In genomic region chr6:21141616-21142303, GRCh38 we compare ENCODE assay signal across 26 cellular contexts.
"Had no signal": no experiment of that assay in that cellular context is flagged by ENCODE, and none has a peak within 500 bp of the region (broad histone marks: within the 10 kb centered on the region; RNA-seq: fewer than 3 reads in every experiment).

No MANE protein-coding gene starts in this region.

- H3K4me3 ChIP-seq: coronary artery had no signal

- DNase-seq: activated CD4-positive, alpha-beta memory T cell treated with anti-CD3 and anti-CD28 coated beads, Interleukin-2, amount 10 ng/mL, durations not matched to agents 7 days and 5 days; activated CD4-positive, alpha-beta T cell treated with anti-CD3 and anti-CD28 coated beads for 36 hours; activated CD4-positive, alpha-beta T cell treated with anti-CD3 and anti-CD28 coated beads, Interleukin-2, amount 10 ng/mL, durations not matched to agents 24 days and 14 days; activated CD4-positive, CD25-positive, alpha-beta regulatory T cell; activated CD4-positive, CD25-positive, alpha-beta regulatory T cell treated with anti-CD3 and anti-CD28 coated beads, Interleukin-2, amount 50 U/mL, for 72 hours; activated CD8-positive, alpha-beta memory T cell treated with anti-CD3 and anti-CD28 coated beads, Interleukin-2, amount 50 U/mL, for 48 hours; activated gamma-delta T cell; activated naive CD4-positive, alpha-beta T cell; activated naive CD4-positive, alpha-beta T cell treated with anti-CD3 and anti-CD28 coated beads, Interleukin-2, amount 10 ng/mL, durations not matched to agents 7 days and 5 days; activated naive CD8-positive, alpha-beta T cell treated with anti-CD3 and anti-CD28 coated beads, Interleukin-2, amount 10 ng/mL, durations not matched to agents 7 days and 5 days; activated T-cell treated with anti-CD3 and anti-CD28 coated beads for 4 hours; activated T-cell treated with anti-CD3 and anti-CD28 coated beads, Interleukin-2, amount 50 U/mL, for 24 hours; activated T-cell treated with anti-CD3 and anti-CD28 coated beads, Interleukin-2, amount 50 U/mL, for 72 hours; brain microvascular endothelial cell; dorsolateral prefrontal cortex; effector memory CD4-positive, alpha-beta T cell; endodermal cell; foreskin fibroblast; T-helper 1 cell; T-helper 17 cell had no signal

- H3K36me3 ChIP-seq: brain microvascular endothelial cell had no signal

- H3K27me3 ChIP-seq: brain microvascular endothelial cell, dorsolateral prefrontal cortex had no signal

- H3K4me1 Mint-ChIP-seq: activated CD4-positive, alpha-beta memory T cell treated with anti-CD3 and anti-CD28 coated beads, Interleukin-2, amount 10 ng/mL, durations not matched to agents 7 days and 5 days; activated CD4-positive, alpha-beta T cell treated with anti-CD3 and anti-CD28 coated beads for 36 hours; activated CD4-positive, alpha-beta T cell treated with anti-CD3 and anti-CD28 coated beads, Interleukin-2, amount 10 ng/mL, durations not matched to agents 24 days and 14 days; activated naive CD4-positive, alpha-beta T cell treated with anti-CD3 and anti-CD28 coated beads, Interleukin-2, amount 10 ng/mL, durations not matched to agents 7 days and 5 days; activated naive CD8-positive, alpha-beta T cell treated with anti-CD3 and anti-CD28 coated beads, Interleukin-2, amount 10 ng/mL, durations not matched to agents 7 days and 5 days; central memory CD8-positive, alpha-beta T cell had no signal

- H3K27ac Mint-ChIP-seq: activated CD4-positive, alpha-beta memory T cell treated with anti-CD3 and anti-CD28 coated beads, Interleukin-2, amount 10 ng/mL, durations not matched to agents 7 days and 5 days; activated CD4-positive, alpha-beta T cell treated with anti-CD3 and anti-CD28 coated beads for 36 hours; activated CD4-positive, alpha-beta T cell treated with anti-CD3 and anti-CD28 coated beads, Interleukin-2, amount 10 ng/mL, durations not matched to agents 24 days and 14 days; activated naive CD4-positive, alpha-beta T cell treated with anti-CD3 and anti-CD28 coated beads, Interleukin-2, amount 10 ng/mL, durations not matched to agents 7 days and 5 days; activated naive CD4-positive, alpha-beta T cell treated with anti-CD3 and anti-CD28 coated beads, Interleukin-2, amount 50 U/mL, for 72 hours; activated naive CD8-positive, alpha-beta T cell treated with anti-CD3 and anti-CD28 coated beads, Interleukin-2, amount 10 ng/mL, durations not matched to agents 7 days and 5 days; activated T-cell treated with anti-CD3 and anti-CD28 coated beads, Interleukin-2, amount 50 U/mL, for 24 hours; activated T-cell treated with anti-CD3 and anti-CD28 coated beads, Interleukin-2, amount 50 U/mL, for 72 hours; dendritic cell treated with granulocyte-macrophage colony-stimulating factor and Interleukin-4, amounts not matched to agents 40 ng/mL and 50 ng/mL, for 4 days; endodermal cell; T-helper 17 cell; T-helper 2 cell treated with Interferon-gamma antibody and Interleukin-4, amounts not matched to agents 5 μg/mL and 100 μg/mL, for 36 hours had no signal

- H3K4me3 Mint-ChIP-seq: activated CD4-positive, alpha-beta memory T cell treated with anti-CD3 and anti-CD28 coated beads, Interleukin-2, amount 10 ng/mL, durations not matched to agents 7 days and 5 days; activated CD4-positive, alpha-beta T cell treated with anti-CD3 and anti-CD28 coated beads for 36 hours; activated CD4-positive, alpha-beta T cell treated with anti-CD3 and anti-CD28 coated beads, Interleukin-2, amount 10 ng/mL, durations not matched to agents 24 days and 14 days; activated naive CD4-positive, alpha-beta T cell treated with anti-CD3 and anti-CD28 coated beads, Interleukin-2, amount 10 ng/mL, durations not matched to agents 7 days and 5 days; activated naive CD8-positive, alpha-beta T cell treated with anti-CD3 and anti-CD28 coated beads, Interleukin-2, amount 10 ng/mL, durations not matched to agents 7 days and 5 days; activated T-cell treated with anti-CD3 and anti-CD28 coated beads, Interleukin-2, amount 50 U/mL, for 24 hours; activated T-cell treated with anti-CD3 and anti-CD28 coated beads, Interleukin-2, amount 50 U/mL, for 72 hours; central memory CD8-positive, alpha-beta T cell; dendritic cell treated with granulocyte-macrophage colony-stimulating factor and Interleukin-4, amounts not matched to agents 40 ng/mL and 50 ng/mL, for 4 days; endodermal cell; T-helper 17 cell; T-helper 2 cell treated with Interferon-gamma antibody and Interleukin-4, amounts not matched to agents 5 μg/mL and 100 μg/mL, for 36 hours had no signal

- H3K9me3 Mint-ChIP-seq: activated naive CD4-positive, alpha-beta T cell treated with anti-CD3 and anti-CD28 coated beads, Interleukin-2, amount 10 ng/mL, durations not matched to agents 7 days and 5 days; activated naive CD4-positive, alpha-beta T cell treated with anti-CD3 and anti-CD28 coated beads, Interleukin-2, amount 50 U/mL, for 72 hours; activated T-cell treated with anti-CD3 and anti-CD28 coated beads, Interleukin-2, amount 50 U/mL, for 24 hours; activated T-cell treated with anti-CD3 and anti-CD28 coated beads, Interleukin-2, amount 50 U/mL, for 72 hours; central memory CD8-positive, alpha-beta T cell; dendritic cell treated with granulocyte-macrophage colony-stimulating factor and Interleukin-4, amounts not matched to agents 40 ng/mL and 50 ng/mL, for 4 days; endodermal cell; T-helper 2 cell treated with Interferon-gamma antibody and Interleukin-4, amounts not matched to agents 5 μg/mL and 100 μg/mL, for 36 hours had no signal

- H3K27ac ChIP-seq: brain microvascular endothelial cell, coronary artery, dorsolateral prefrontal cortex had no signal

- H3K27me3 Mint-ChIP-seq: activated CD4-positive, alpha-beta memory T cell treated with anti-CD3 and anti-CD28 coated beads, Interleukin-2, amount 10 ng/mL, durations not matched to agents 7 days and 5 days; activated CD4-positive, alpha-beta T cell treated with anti-CD3 and anti-CD28 coated beads for 36 hours; activated CD4-positive, alpha-beta T cell treated with anti-CD3 and anti-CD28 coated beads, Interleukin-2, amount 10 ng/mL, durations not matched to agents 24 days and 14 days; activated naive CD4-positive, alpha-beta T cell treated with anti-CD3 and anti-CD28 coated beads, Interleukin-2, amount 10 ng/mL, durations not matched to agents 7 days and 5 days; activated naive CD8-positive, alpha-beta T cell treated with anti-CD3 and anti-CD28 coated beads, Interleukin-2, amount 10 ng/mL, durations not matched to agents 7 days and 5 days; activated T-cell treated with anti-CD3 and anti-CD28 coated beads, Interleukin-2, amount 50 U/mL, for 24 hours; central memory CD8-positive, alpha-beta T cell; dendritic cell treated with granulocyte-macrophage colony-stimulating factor and Interleukin-4, amounts not matched to agents 40 ng/mL and 50 ng/mL, for 4 days; T-helper 17 cell had no signal

- ATAC-seq: activated CD4-positive, alpha-beta T cell treated with anti-CD3 and anti-CD28 coated beads for 36 hours; activated naive CD4-positive, alpha-beta T cell treated with anti-CD3 and anti-CD28 coated beads, Interleukin-2, amount 50 U/mL, for 72 hours; activated T-cell treated with anti-CD3 and anti-CD28 coated beads, Interleukin-2, amount 50 U/mL, for 72 hours; esophagus mucosa; T-helper 17 cell had no signal
